17 cellular contexts compared by ENCODE assay signal in genomic region chr10:79007037-79007842, GRCh38.
DNase-seq lines count a peak whose midpoint lies in the region; ATAC-seq and TF ChIP-seq lines count a peak whose summit lies in the region.
"Had no signal": no experiment of that assay in that cellular context is flagged by ENCODE, and none has a peak within 500 bp of the region (broad histone marks: within the 10 kb centered on the region; RNA-seq: fewer than 3 reads in every experiment).

No MANE protein-coding gene starts in this region.

- H3K36me3 Mint-ChIP-seq in CD4-positive, CD25-positive, alpha-beta regulatory T cell: no peaks in the 10 kb centered on the region

- no peak for ATAC-seq in CD4-positive, CD25-positive, alpha-beta regulatory T cell (ENCODE audit: low read depth in 2 of 2)
- no peak for ATAC-seq in HG03521 (IDR thresholded peaks at IDR 0.05; ENCODE audit: unreplicated experiment)
- ATAC-seq: activated CD8-positive, alpha-beta T cell treated with anti-CD3 and anti-CD28 coated beads, Interleukin-2, amount 10 ng/mL, durations not matched to agents 7 days and 5 days had no signal

- no peak overlapping the region for H2BK120ac ChIP-seq in neuronal stem cell (ENCODE audit: low read depth, low read length)

- H3K9ac ChIP-seq in neuronal stem cell (ENCODE audit: low read depth, low read length, poor library complexity): no peak overlapping the region

- H3K18ac ChIP-seq in neuronal stem cell (ENCODE audit: low read length): peak overlapping the region; percentile 23

- no CpG with 5 or more reads among the region's 10 CpGs for WGBS in neuronal stem cell (ENCODE audit: extremely low coverage in 2 of 2, insufficient read length in 2 of 2, insufficient replicate concordance in 1 of 2), 2 donors

- peaks cover 0 to 13% (median 0%) of the 10 kb centered on the region in 4 donors for H3K4me1 Mint-ChIP-seq in CD4-positive, CD25-positive, alpha-beta regulatory T cell

- H3K27me3 ChIP-seq in CD4-positive, CD25-positive, alpha-beta regulatory T cell (ENCODE audit: control insufficient read depth, insufficient read depth, low read length): no peaks in the 10 kb centered on the region
- H3K27me3 ChIP-seq in neuronal stem cell (ENCODE audit: control insufficient read depth in 3 of 3, insufficient read depth in 3 of 3, low read depth in 1 of 3, low read length in 3 of 3): peaks cover 0 to 24% (median 0%) of the 10 kb centered on the region in 3 experiments
- H3K27me3 ChIP-seq: ovary had no signal

- no peak overlapping the region for H3K4me2 ChIP-seq in neuronal stem cell (ENCODE audit: insufficient read depth, low read length, poor library complexity, severe bottlenecking)
- H3K4me2 ChIP-seq: PC-9 had no signal

- H3K27ac Mint-ChIP-seq in CD4-positive, CD25-positive, alpha-beta regulatory T cell: peak overlapping the region in 2 of 3 donors; percentile 11 to 84
- H3K27ac Mint-ChIP-seq: activated CD8-positive, alpha-beta T cell treated with anti-CD3 and anti-CD28 coated beads, Interleukin-2, amount 10 ng/mL, durations not matched to agents 7 days and 5 days; activated T-helper 1 cell treated with anti-CD3 and anti-CD28 coated beads, Interleukin-12 subunit alpha, Interleukin-12 subunit beta, Interleukin-2, Interleukin-4 antibody, amounts not matched to agents 30 ng/mL and 10 ng/mL and 1 ng/mL, durations not matched to agents 14 hours and 24 hours and 36 hours; stimulated activated naive CD8-positive, alpha-beta T cell treated with anti-CD3 and anti-CD28 coated beads, Interleukin-15, Interleukin-2, amounts not matched to agents 100 ng/mL and 50 ng/mL, for 24 hours had no signal

- peak overlapping the region; percentile 47 for H2AK5ac ChIP-seq in neuronal stem cell (ENCODE audit: low read depth, low read length)

- no peak overlapping the region for H3K4me3 Mint-ChIP-seq in CD4-positive, CD25-positive, alpha-beta regulatory T cell
- H3K4me3 Mint-ChIP-seq: activated CD8-positive, alpha-beta T cell treated with anti-CD3 and anti-CD28 coated beads, Interleukin-2, amount 10 ng/mL, durations not matched to agents 7 days and 5 days; activated T-helper 1 cell treated with anti-CD3 and anti-CD28 coated beads, Interleukin-12 subunit alpha, Interleukin-12 subunit beta, Interleukin-2, Interleukin-4 antibody, amounts not matched to agents 30 ng/mL and 10 ng/mL and 1 ng/mL, durations not matched to agents 14 hours and 24 hours and 36 hours; stimulated activated naive CD8-positive, alpha-beta T cell treated with anti-CD3 and anti-CD28 coated beads, Interleukin-15, Interleukin-2, amounts not matched to agents 100 ng/mL and 50 ng/mL, for 24 hours had no signal

- H2BK12ac ChIP-seq in neuronal stem cell (ENCODE audit: low read length): no peak overlapping the region

- no peak overlapping the region for H3K14ac ChIP-seq in neuronal stem cell (ENCODE audit: low read length)

- H3K79me1 ChIP-seq in neuronal stem cell (ENCODE audit: low read depth, low read length): no peaks in the 10 kb centered on the region

- no peaks in the 10 kb centered on the region for H3K9me3 ChIP-seq in CD4-positive, CD25-positive, alpha-beta regulatory T cell (ENCODE audit: control insufficient read depth in 2 of 2, low read length in 2 of 2)
- no peaks in the 10 kb centered on the region for H3K9me3 ChIP-seq in neuronal stem cell (replicated peaks in 1 of 2; ENCODE audit: control insufficient read depth in 2 of 2, insufficient read depth in 1 of 2, low read depth in 1 of 2, low read length in 2 of 2)
- H3K9me3 ChIP-seq: ovary had no signal

- no peak overlapping the region for H3K4me3 ChIP-seq in CD4-positive, CD25-positive, alpha-beta regulatory T cell (ENCODE audit: low read depth, low read length)
- H3K4me3 ChIP-seq in fibroblast of mammary gland (ENCODE audit: control insufficient read depth, low read depth, low read length): no peak overlapping the region
- H3K4me3 ChIP-seq in neuronal stem cell (ENCODE audit: low read length in 2 of 2): no peak overlapping the region
- H3K4me3 ChIP-seq: ovary, PC-9 had no signal

- H2BK15ac ChIP-seq in neuronal stem cell (ENCODE audit: low read length): peak overlapping the region; percentile 30

- no peaks in the 10 kb centered on the region for H3K36me3 ChIP-seq in CD4-positive, CD25-positive, alpha-beta regulatory T cell (ENCODE audit: control insufficient read depth, insufficient read depth, low read length)
- H3K36me3 ChIP-seq in neuronal stem cell (replicated peaks in 1 of 2; ENCODE audit: control insufficient read depth in 2 of 2, insufficient read depth in 2 of 2, low read length in 2 of 2): no peaks in the 10 kb centered on the region
- H3K36me3 ChIP-seq: ovary had no signal

- no peak overlapping the region for H3K27ac ChIP-seq in CD4-positive, CD25-positive, alpha-beta regulatory T cell (ENCODE audit: insufficient read depth, low read length, poor library complexity, severe bottlenecking)
- H3K27ac ChIP-seq in neuronal stem cell (replicated peaks; ENCODE audit: low read length): no peak overlapping the region
- H3K27ac ChIP-seq: ovary, PC-9 had no signal

- H4K91ac ChIP-seq in neuronal stem cell (ENCODE audit: low read depth, low read length, poor library complexity): no peak overlapping the region

- TF ChIP-seq CTCF in fibroblast of mammary gland (conservative IDR thresholded peaks at IDR 0.05; ENCODE audit: control insufficient read depth, insufficient read depth, low read depth, low read length) (no peak), GM20000 (IDR thresholded peaks at IDR 0.05; ENCODE audit: extremely low read depth, missing control alignments) (no peak)

- no peak overlapping the region for H2AFZ ChIP-seq in neuronal stem cell (ENCODE audit: low read length)
- H2AFZ ChIP-seq: PC-9 had no signal

- no peaks in the 10 kb centered on the region for H3K4me1 ChIP-seq in CD4-positive, CD25-positive, alpha-beta regulatory T cell (ENCODE audit: control insufficient read depth, insufficient read depth, low read length, poor library complexity, severe bottlenecking)
- peaks cover 0 to 4% of the 10 kb centered on the region in 2 donors for H3K4me1 ChIP-seq in neuronal stem cell (ENCODE audit: control insufficient read depth in 2 of 2, insufficient read depth in 1 of 2, low read depth in 1 of 2, low read length in 2 of 2)

- peaks cover 7% of the 10 kb centered on the region for H3K27me3 Mint-ChIP-seq in CD4-positive, CD25-positive, alpha-beta regulatory T cell
- H3K27me3 Mint-ChIP-seq: stimulated activated naive CD8-positive, alpha-beta T cell treated with anti-CD3 and anti-CD28 coated beads, Interleukin-15, Interleukin-2, amounts not matched to agents 100 ng/mL and 50 ng/mL, for 24 hours had no signal

- no peak overlapping the region for H2BK5ac ChIP-seq in neuronal stem cell (ENCODE audit: low read length)

- no peak overlapping the region for H3K4ac ChIP-seq in neuronal stem cell (ENCODE audit: low read length)

- DNase-seq in CD4-positive, CD25-positive, alpha-beta regulatory T cell: no peak
- DNase-seq in MV-4-11 (lab: John Stamatoyannopoulos, UW) (peak; percentile 52), fibroblast of mammary gland (ENCODE audit: low read depth) (peak; percentile 41), neuronal stem cell (ENCODE audit: low spot score) (no peak), GM20000 (ENCODE audit: low spot score) (no peak), NCI-H1092 treated with DMSO at 0.1 percent for 48 hours (lab: John Stamatoyannopoulos, UW) (no peak), SK-N-DZ (ENCODE audit: low spot score) (no peak)
- DNase-seq: activated CD8-positive, alpha-beta T cell treated with anti-CD3 and anti-CD28 coated beads, Interleukin-2, amount 10 ng/mL, durations not matched to agents 7 days and 5 days; amniotic stem cell; islet precursor cell; NCI-H2227 treated with DMSO at 0.1 percent for 48 hours; PC-9; stimulated activated CD4-positive, alpha-beta T cell treated with anti-CD3 and anti-CD28 coated beads, Interleukin-12 subunit alpha, Interleukin-12 subunit beta, amount 100 ng/mL, for 4 hours had no signal

- no peak overlapping the region for H4K8ac ChIP-seq in neuronal stem cell (ENCODE audit: low read depth, low read length)

- H3K9me3 Mint-ChIP-seq in CD4-positive, CD25-positive, alpha-beta regulatory T cell: no peaks in the 10 kb centered on the region
- H3K9me3 Mint-ChIP-seq: activated T-helper 1 cell treated with anti-CD3 and anti-CD28 coated beads, Interleukin-12 subunit alpha, Interleukin-12 subunit beta, Interleukin-2, Interleukin-4 antibody, amounts not matched to agents 30 ng/mL and 10 ng/mL and 1 ng/mL, durations not matched to agents 14 hours and 24 hours and 36 hours; stimulated activated naive CD8-positive, alpha-beta T cell treated with anti-CD3 and anti-CD28 coated beads, Interleukin-15, Interleukin-2, amounts not matched to agents 100 ng/mL and 50 ng/mL, for 24 hours had no signal

- H3K23ac ChIP-seq in neuronal stem cell (ENCODE audit: low read depth, low read length, poor library complexity): no peak overlapping the region

Comparison
In these comparisons a context has a peak if more than half of its experiments do, and no peak if none do; other contexts are left out.
1. DNase-seq: peak in MV-4-11 (single experiment) and fibroblast of mammary gland (single experiment); none in CD4-positive, CD25-positive, alpha-beta regulatory T cell (0 of 3), neuronal stem cell (single experiment), GM20000 (single experiment), NCI-H1092 treated with DMSO at 0.1 percent for 48 hours (single experiment) and SK-N-DZ (single experiment).